In genomic region chr12:26304273-26304672, GRCh38 we compare ENCODE assay signal across 36 cellular contexts.
"Had no signal": no experiment of that assay in that cellular context is flagged by ENCODE, and none has a peak within 500 bp of the region (broad histone marks: within the 10 kb centered on the region; RNA-seq: fewer than 3 reads in every experiment).

No MANE protein-coding gene starts in this region.

- DNase-seq: activated B cell treated with CpG ODN at 0.5 μM for 24 hours; activated CD4-positive, alpha-beta memory T cell treated with anti-CD3 and anti-CD28 coated beads for 36 hours; activated CD4-positive, alpha-beta T cell treated with anti-CD3 and anti-CD28 coated beads for 4 hours; activated CD4-positive, alpha-beta T cell treated with anti-CD3 and anti-CD28 coated beads, Interleukin-2, amount 50 U/mL, for 1 hour; activated CD4-positive, CD25-positive, alpha-beta regulatory T cell treated with anti-CD3 and anti-CD28 coated beads, Interleukin-2, amount 50 U/mL, for 72 hours; activated CD8-positive, alpha-beta memory T cell treated with anti-CD3 and anti-CD28 coated beads, Interleukin-2, amount 50 U/mL, for 4 hours; activated effector memory CD4-positive, alpha-beta T cell treated with Interleukin-2 at 50 U/mL for 16 hours; activated naive CD4-positive, alpha-beta T cell; activated naive CD4-positive, alpha-beta T cell treated with anti-CD3 and anti-CD28 coated beads, Interleukin-2, amount 50 U/mL, for 16 hours; activated naive CD8-positive, alpha-beta T cell treated with anti-CD3 and anti-CD28 coated beads for 36 hours; activated T-cell treated with anti-CD3 and anti-CD28 coated beads for 4 hours; activated T-cell treated with anti-CD3 and anti-CD28 coated beads, Interleukin-2, amount 50 U/mL, for 48 hours; amniotic stem cell; aorta; brain microvascular endothelial cell; central memory CD4-positive, alpha-beta T cell; Karpas-422; NCI-H1092 treated with DMSO at 0.1 percent for 48 hours; NCI-H1417; NCI-H146; NCI-H187 treated with DMSO at 0.1 percent for 48 hours; NCI-H2081; NCI-H2171 treated with DMSO at 0.1 percent for 48 hours; NCI-H2227 treated with DMSO at 0.1 percent for 48 hours; NCI-H446; NCI-H510A treated with DMSO at 0.1 percent for 48 hours; NCI-H526 treated with DMSO at 0.1 percent for 48 hours; NCI-H774; PC-9; Right ventricle myocardium superior; SW 1271; T-helper 1 cell; T-helper 2 cell; T-helper 9 cell had no signal

- H3K27me3 ChIP-seq: brain microvascular endothelial cell had no signal

- H3K4me2 ChIP-seq: PC-9 had no signal

- H3K27ac ChIP-seq: brain microvascular endothelial cell, PC-9, VCaP had no signal

- H3K36me3 ChIP-seq: brain microvascular endothelial cell had no signal

- FAIRE-seq: RCC 7860 had no signal

- H2AFZ ChIP-seq: PC-9 had no signal

- H3K4me3 ChIP-seq: PC-9 had no signal
